Comparison of ENCODE assay signal across 14 cellular contexts in the genomic region with DNA sequence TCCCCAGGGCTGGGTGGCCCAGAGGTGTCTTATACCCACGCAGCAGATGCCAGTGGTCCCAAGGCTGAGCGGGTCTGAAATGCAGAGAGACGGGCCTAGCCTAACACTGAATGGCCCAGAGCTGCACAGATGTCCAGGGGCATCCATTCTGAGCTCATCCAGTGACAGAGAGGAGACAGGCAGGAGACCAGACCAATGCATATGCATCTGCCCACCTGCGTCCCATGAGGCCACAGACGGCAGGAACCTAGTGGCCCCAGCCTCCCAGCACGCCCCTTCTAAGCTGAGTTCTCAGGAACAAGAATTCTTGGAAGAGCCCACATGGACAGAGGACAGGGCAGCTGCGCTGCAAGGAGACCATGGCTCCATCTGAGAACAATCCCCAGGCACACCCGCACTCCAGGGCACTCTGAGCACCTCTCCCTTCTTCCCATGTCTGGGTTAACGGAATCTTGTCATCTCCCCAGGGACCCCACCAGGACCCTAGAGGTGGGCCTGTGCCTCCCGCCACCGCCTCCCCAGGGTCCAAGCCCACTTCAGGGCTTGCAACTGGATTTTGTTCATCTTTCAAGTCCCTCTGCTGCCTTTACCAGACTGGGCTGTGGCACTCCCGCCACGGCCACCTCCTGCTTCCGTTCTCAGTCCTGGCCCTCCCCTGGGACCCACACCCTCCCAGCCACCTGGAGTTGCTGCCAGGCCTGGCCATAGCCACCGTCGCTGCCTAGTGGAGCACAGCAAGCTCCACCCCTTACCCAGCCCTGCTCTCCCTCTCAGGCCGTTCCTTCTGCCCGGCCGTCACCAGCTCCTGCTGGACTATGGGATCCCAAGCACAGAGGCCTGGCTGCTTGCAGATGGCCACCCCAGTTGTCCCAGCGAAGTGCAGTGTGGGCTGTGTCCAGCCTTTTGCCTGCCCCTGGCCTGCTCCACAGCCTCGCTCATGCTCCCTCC. TPM values are rescaled to one million over a fixed set of nuclear protein-coding genes. Genes with fewer than 3 reads are reported as not detected.
A peak's percentile ranks its signal among the peaks of the same experiment; 100 is the strongest.
DNase-seq lines count a peak whose midpoint lies in the region; ATAC-seq, FAIRE-seq and TF ChIP-seq lines count a peak whose summit lies in the region.
"Had no signal": no experiment of that assay in that cellular context is flagged by ENCODE, and none has a peak within 500 bp of the region (broad histone marks: within the 10 kb centered on the region; RNA-seq: fewer than 3 reads in every experiment).

No MANE protein-coding gene starts in this region.

- peaks cover 41% of the 10 kb centered on the region for H3K27me3 Mint-ChIP-seq in activated CD8-positive, alpha-beta T cell treated with anti-CD3 and anti-CD28 coated beads, Interleukin-2, amount 10 ng/mL, durations not matched to agents 7 days and 5 days (ENCODE audit: low read depth)
- H3K27me3 Mint-ChIP-seq in activated CD8-positive, alpha-beta T cell treated with anti-CD3 and anti-CD28 coated beads for 36 hours: peaks cover 39% of the 10 kb centered on the region
- H3K27me3 Mint-ChIP-seq in activated B cell treated with CpG ODN at 0.5 μM for 24 hours: peaks cover 30% of the 10 kb centered on the region

- peak; percentile 5 for DNase-seq in activated CD8-positive, alpha-beta T cell treated with anti-CD3 and anti-CD28 coated beads, Interleukin-2, amount 10 ng/mL, durations not matched to agents 7 days and 5 days
- DNase-seq in activated CD8-positive, alpha-beta T cell treated with anti-CD3 and anti-CD28 coated beads for 36 hours: no peak
- DNase-seq in activated B cell treated with CpG ODN at 0.5 μM for 24 hours (no peak), sigmoid colon (peak; percentile 50), GM03348 (ENCODE audit: low spot score) (no peak), H54 (ENCODE audit: insufficient read length, low spot score) (no peak), NCI-H1436 treated with DMSO at 0.1 percent for 48 hours (lab: John Stamatoyannopoulos, UW) (no peak)
- DNase-seq: activated CD4-positive, CD25-positive, alpha-beta regulatory T cell; C1 segment of cervical spinal cord; NCI-H2227 treated with DMSO at 0.1 percent for 48 hours had no signal

- TF ChIP-seq POLR2A in sigmoid colon (IDR thresholded peaks at IDR 0.05) (no peak), H54 (IDR thresholded peaks at IDR 0.05; ENCODE audit: low read depth, low read length) (no peak)

- no peaks in the 10 kb centered on the region for H3K9me3 Mint-ChIP-seq in activated CD8-positive, alpha-beta T cell treated with anti-CD3 and anti-CD28 coated beads, Interleukin-2, amount 10 ng/mL, durations not matched to agents 7 days and 5 days (ENCODE audit: insufficient read depth)
- H3K9me3 Mint-ChIP-seq in activated CD8-positive, alpha-beta T cell treated with anti-CD3 and anti-CD28 coated beads for 36 hours: no peaks in the 10 kb centered on the region
- no peaks in the 10 kb centered on the region for H3K9me3 Mint-ChIP-seq in activated B cell treated with CpG ODN at 0.5 μM for 24 hours
- H3K9me3 Mint-ChIP-seq: brain; naive thymus-derived CD8-positive, alpha-beta T cell had no signal

- intact Hi-C loops in activated CD8-positive, alpha-beta T cell treated with anti-CD3 and anti-CD28 coated beads for 36 hours (cut with micrococcal nuclease): no loop called here
- intact Hi-C loops in activated B cell treated with CpG ODN at 0.5 μM for 24 hours (cut with micrococcal nuclease) (loop anchor here (10.0 kb wide), 1 partner anchor 95 kb away; the partner anchor contains the start of genes C1orf35 and MRPL55), sigmoid colon (cut with DNase I) (no loop called here)

- 65 to 73% methylated on average over 21 of the region's 21 CpGs for WGBS in sigmoid colon, 2 donors

- no peak overlapping the region for H3K27ac Mint-ChIP-seq in activated CD8-positive, alpha-beta T cell treated with anti-CD3 and anti-CD28 coated beads, Interleukin-2, amount 10 ng/mL, durations not matched to agents 7 days and 5 days
- H3K27ac Mint-ChIP-seq in activated CD8-positive, alpha-beta T cell treated with anti-CD3 and anti-CD28 coated beads for 36 hours: no peak overlapping the region
- H3K27ac Mint-ChIP-seq in activated B cell treated with CpG ODN at 0.5 μM for 24 hours: no peak overlapping the region

- H3K36me3 ChIP-seq in sigmoid colon: no peaks in the 10 kb centered on the region
- H3K36me3 ChIP-seq: gastrocnemius medialis had no signal

- no peak for TF ChIP-seq CTCF in activated CD8-positive, alpha-beta T cell treated with anti-CD3 and anti-CD28 coated beads for 36 hours (IDR thresholded peaks at IDR 0.05)
- TF ChIP-seq CTCF in activated B cell treated with CpG ODN at 0.5 μM for 24 hours (IDR thresholded peaks at IDR 0.05) (no peak), sigmoid colon (IDR thresholded peaks at IDR 0.05) (no peak)

- TF ChIP-seq EP300 in sigmoid colon (IDR thresholded peaks at IDR 0.05): no peak

- peaks cover 31 to 62% (median 44%) of the 10 kb centered on the region in 3 donors for H3K27me3 ChIP-seq in sigmoid colon

- ATAC-seq in activated CD8-positive, alpha-beta T cell treated with anti-CD3 and anti-CD28 coated beads, Interleukin-2, amount 10 ng/mL, durations not matched to agents 7 days and 5 days: no peak
- ATAC-seq in activated CD8-positive, alpha-beta T cell treated with anti-CD3 and anti-CD28 coated beads for 36 hours: no peak
- ATAC-seq in HG02759 (IDR thresholded peaks at IDR 0.05; ENCODE audit: unreplicated experiment) (peak; percentile 54), activated B cell treated with CpG ODN at 0.5 μM for 24 hours (ENCODE audit: low read depth) (peak; percentile 34)
- ATAC-seq: gastrocnemius medialis; naive thymus-derived CD8-positive, alpha-beta T cell had no signal

- POLR2A ChIA-PET in activated CD8-positive, alpha-beta T cell treated with anti-CD3 and anti-CD28 coated beads, Interleukin-2, amount 10 ng/mL, durations not matched to agents 7 days and 5 days (lab: Charles Lee): no interaction called here
- POLR2A ChIA-PET in activated CD8-positive, alpha-beta T cell treated with anti-CD3 and anti-CD28 coated beads for 36 hours (lab: Charles Lee): interaction anchor here (0.7 to 0.8 kb wide), 2 partner anchors 8 to 40 kb away, joined by 3 read pairs; no protein-coding TSS in a partner anchor
- POLR2A ChIA-PET in activated B cell treated with CpG ODN at 0.5 μM for 24 hours (lab: Charles Lee): no interaction called here

- no peak overlapping the region for H3K27ac ChIP-seq in sigmoid colon
- H3K27ac ChIP-seq: gastrocnemius medialis had no signal

- no peak for FAIRE-seq in H54 (lab: Jason Lieb, UNC)

- no peak overlapping the region for H3K4me3 ChIP-seq in sigmoid colon
- H3K4me3 ChIP-seq: gastrocnemius medialis had no signal

- CTCF ChIA-PET in activated CD8-positive, alpha-beta T cell treated with anti-CD3 and anti-CD28 coated beads, Interleukin-2, amount 10 ng/mL, durations not matched to agents 7 days and 5 days (lab: Charles Lee): no interaction called here
- CTCF ChIA-PET in activated CD8-positive, alpha-beta T cell treated with anti-CD3 and anti-CD28 coated beads for 36 hours (lab: Charles Lee): interaction anchor here (1.3 to 2.9 kb wide), 2 partner anchors 10 to 12 kb away, joined by 4 to 12 read pairs; no protein-coding TSS in a partner anchor
- CTCF ChIA-PET in activated B cell treated with CpG ODN at 0.5 μM for 24 hours (lab: Charles Lee): no interaction called here

- H3K4me3 Mint-ChIP-seq in activated CD8-positive, alpha-beta T cell treated with anti-CD3 and anti-CD28 coated beads, Interleukin-2, amount 10 ng/mL, durations not matched to agents 7 days and 5 days: peak overlapping the region; percentile 70
- H3K4me3 Mint-ChIP-seq in activated CD8-positive, alpha-beta T cell treated with anti-CD3 and anti-CD28 coated beads for 36 hours: no peak overlapping the region
- peak overlapping the region; percentile 78 for H3K4me3 Mint-ChIP-seq in activated B cell treated with CpG ODN at 0.5 μM for 24 hours

- no peaks in the 10 kb centered on the region for H3K36me3 Mint-ChIP-seq in activated CD8-positive, alpha-beta T cell treated with anti-CD3 and anti-CD28 coated beads, Interleukin-2, amount 10 ng/mL, durations not matched to agents 7 days and 5 days (ENCODE audit: low read depth)
- H3K36me3 Mint-ChIP-seq in activated CD8-positive, alpha-beta T cell treated with anti-CD3 and anti-CD28 coated beads for 36 hours (ENCODE audit: low read depth): no peaks in the 10 kb centered on the region
- H3K36me3 Mint-ChIP-seq in activated B cell treated with CpG ODN at 0.5 μM for 24 hours (ENCODE audit: low read depth): no peaks in the 10 kb centered on the region
- H3K36me3 Mint-ChIP-seq: brain had no signal

- peaks cover 18% of the 10 kb centered on the region for H3K4me1 Mint-ChIP-seq in activated CD8-positive, alpha-beta T cell treated with anti-CD3 and anti-CD28 coated beads, Interleukin-2, amount 10 ng/mL, durations not matched to agents 7 days and 5 days (ENCODE audit: low read depth)
- peaks cover 11% of the 10 kb centered on the region for H3K4me1 Mint-ChIP-seq in activated CD8-positive, alpha-beta T cell treated with anti-CD3 and anti-CD28 coated beads for 36 hours (ENCODE audit: low read depth)
- H3K4me1 Mint-ChIP-seq in activated B cell treated with CpG ODN at 0.5 μM for 24 hours: peaks cover 33% of the 10 kb centered on the region

- H3K9me3 ChIP-seq in sigmoid colon: no peaks in the 10 kb centered on the region
- H3K9me3 ChIP-seq: gastrocnemius medialis had no signal

- peaks cover 0 to 14% (median 10%) of the 10 kb centered on the region in 4 donors for H3K4me1 ChIP-seq in sigmoid colon
- H3K4me1 ChIP-seq: gastrocnemius medialis had no signal

RNA-seq across cellular contexts. Expression of gene WNT3A, which starts 3.3 kb away (rescaled TPM):
- not detected for total RNA-seq in activated CD8-positive, alpha-beta T cell treated with anti-CD3 and anti-CD28 coated beads, Interleukin-2, amount 10 ng/mL, durations not matched to agents 7 days and 5 days
- not detected for total RNA-seq in activated CD8-positive, alpha-beta T cell treated with anti-CD3 and anti-CD28 coated beads for 36 hours
- total RNA-seq in activated B cell treated with CpG ODN at 0.5 μM for 24 hours: not detected in 2 replicates
- total RNA-seq in sigmoid colon: not detected
- polyA plus RNA-seq in sigmoid colon: under 1 TPM in 1 of 3 donors, not detected in 2; 0.01 TPM
- total RNA-seq: gastrocnemius medialis; naive thymus-derived CD8-positive, alpha-beta T cell had no signal
- polyA plus RNA-seq: naive thymus-derived CD8-positive, alpha-beta T cell had no signal

Comparison
In these comparisons a context has a peak if more than half of its experiments do, and no peak if none do; other contexts are left out.
1. DNase-seq: peak in activated CD8-positive, alpha-beta T cell treated with anti-CD3 and anti-CD28 coated beads, Interleukin-2, amount 10 ng/mL, durations not matched to agents 7 days and 5 days (single experiment) and sigmoid colon (single experiment); none in activated CD8-positive, alpha-beta T cell treated with anti-CD3 and anti-CD28 coated beads for 36 hours (single experiment), activated B cell treated with CpG ODN at 0.5 μM for 24 hours (single experiment), GM03348 (single experiment), H54 (single experiment) and NCI-H1436 treated with DMSO at 0.1 percent for 48 hours (single experiment).
2. ATAC-seq: peak in HG02759 (single experiment) and activated B cell treated with CpG ODN at 0.5 μM for 24 hours (single experiment); none in activated CD8-positive, alpha-beta T cell treated with anti-CD3 and anti-CD28 coated beads, Interleukin-2, amount 10 ng/mL, durations not matched to agents 7 days and 5 days (single experiment) and activated CD8-positive, alpha-beta T cell treated with anti-CD3 and anti-CD28 coated beads for 36 hours (single experiment).